In genomic region chr13:48094781-48095502, GRCh38 we compare ENCODE assay signal across 8 cellular contexts. TPM values are rescaled to one million over a fixed set of nuclear protein-coding genes. Genes with fewer than 3 reads are reported as not detected.
DNase-seq lines count a peak whose midpoint lies in the region; ATAC-seq and TF ChIP-seq lines count a peak whose summit lies in the region.

TSS of gene MED4 (minus strand) at chr13:48095104. CDS start at chr13:48095078, 26 bp downstream.

- peak within 1 kb of the TSS; percentile 77 for H3K56ac ChIP-seq in IMR-90 (ENCODE audit: extremely low read depth, insufficient read depth, low read length)

- H4K20me1 ChIP-seq in IMR-90 (ENCODE audit: insufficient read depth, low read length) (peaks cover 21% of the 10 kb centered on the region; the same call in 1 of the 2 replicates), OCI-LY7 (ENCODE audit: insufficient read depth, low read length) (peaks cover 22% of the 10 kb centered on the region)

- no peak within 1 kb of the TSS for H2BK120ac ChIP-seq in IMR-90 (ENCODE audit: low read depth, low read length)

- peak; percentile 94 for TF ChIP-seq POLR2A in IMR-90 (IDR thresholded peaks at IDR 0.05; ENCODE audit: low read depth, low read length)

- H2BK20ac ChIP-seq in IMR-90 (ENCODE audit: low read depth, low read length) = no peak within 1 kb of the TSS

- H2AFZ ChIP-seq in IMR-90 (replicated peaks; ENCODE audit: low read length, poor library complexity) (peak within 1 kb of the TSS; percentile 98), OCI-LY7 (ENCODE audit: low read length) (peak within 1 kb of the TSS; percentile 60; the same call in 1 of the 2 replicates)

- peak within 1 kb of the TSS; percentile 44; the same call in 1 of the 2 replicates for H4K5ac ChIP-seq in IMR-90 (ENCODE audit: low read depth, low read length)

- H2AK5ac ChIP-seq in IMR-90 (ENCODE audit: low read depth, low read length) = peak within 1 kb of the TSS; percentile 68; the same call in 1 of the 2 replicates

- DNase-seq in DMS153 treated with DMSO at 0.1 percent for 48 hours (lab: John Stamatoyannopoulos, UW; ENCODE audit: unreplicated experiment) (peak; percentile 93), IMR-90 (peak; percentile 91), OCI-LY7 (ENCODE audit: low spot score) (peak; percentile 96), activated T-cell treated with anti-CD3 and anti-CD28 coated beads for 24 hours (ENCODE audit: low read depth) (peak; percentile 97), epithelial cell of esophagus (ENCODE audit: low read depth) (peak; percentile 96)
- peak; percentile 90 to 95 for DNase-seq in stimulated activated CD8-positive, alpha-beta memory T cell treated with anti-CD3 and anti-CD28 coated beads, Interleukin-4, amount 100 ng/mL, for 1 hour (ENCODE audit: low read depth in 2 of 2, low spot score in 1 of 2)

- peak within 1 kb of the TSS; percentile 98 for H3K4me2 ChIP-seq in IMR-90 (ENCODE audit: low read depth, low read length)
- H3K4me2 ChIP-seq in OCI-LY7 (ENCODE audit: low read length) = peak within 1 kb of the TSS; percentile 95

- peaks cover 3% of the 10 kb centered on the region; the same call in 1 of the 2 replicates for H3K9me1 ChIP-seq in IMR-90 (ENCODE audit: insufficient read depth, low read length)

- peak within 1 kb of the TSS; percentile 56 for H4K91ac ChIP-seq in IMR-90 (ENCODE audit: insufficient read depth, low read depth, low read length)

- peak within 1 kb of the TSS; percentile 75 for H3K14ac ChIP-seq in IMR-90 (replicated peaks; ENCODE audit: low read depth, low read length)

- CTCF ChIA-PET in IMR-90 (lab: Yijun Ruan, JAX) (interaction anchor here (0.5 to 1.4 kb wide), 10 partner anchors 9 to 486 kb away, joined by 3 to 6 read pairs (median 4); no protein-coding TSS in a partner anchor), OCI-LY7 (lab: Charles Lee; ENCODE audit: unreplicated experiment) (interaction anchor here (0.5 to 2.2 kb wide), 4 partner anchors 16 to 497 kb away, joined by 3 to 6 read pairs (median 4); no protein-coding TSS in a partner anchor)

- POLR2A ChIA-PET in IMR-90 (lab: Charles Lee; ENCODE audit: unreplicated experiment) (interaction anchor here (0.6 kb wide), 1 partner anchor 75 kb away, joined by 10 read pairs; no protein-coding TSS in a partner anchor), OCI-LY7 (lab: Charles Lee) (interaction anchor here (0.6 to 1.0 kb wide), 3 partner anchors 175 to 438 kb away, joined by 3 to 4 read pairs (median 3); partner anchors contain the start of gene RCBTB2)

- H3K18ac ChIP-seq in IMR-90 (ENCODE audit: low read depth, low read length) = no peak within 1 kb of the TSS

- peak within 1 kb of the TSS; percentile 76 for H3K9ac ChIP-seq in IMR-90 (ENCODE audit: low read depth, low read length)

- in situ Hi-C loops in IMR-90 (cut with MboI; ENCODE audit: low sequenced_read_pairs) = no loop called here

- H3K27me3 ChIP-seq in IMR-90 (ENCODE audit: control insufficient read depth, insufficient read depth, low read length) (no peaks in the 10 kb centered on the region), mononuclear cell (ENCODE audit: insufficient read depth, low read length) (no peaks in the 10 kb centered on the region)

- H2BK5ac ChIP-seq in IMR-90 (ENCODE audit: low read depth, low read length, poor library complexity, severe bottlenecking) = peak within 1 kb of the TSS; percentile 47

- H3K23ac ChIP-seq in IMR-90 (ENCODE audit: low read depth, low read length) = peak within 1 kb of the TSS; percentile 87

- H3K4me3 ChIP-seq in IMR-90 (ENCODE audit: insufficient read depth, low read depth, low read length) (peak within 1 kb of the TSS; percentile 73), OCI-LY7 (ENCODE audit: low read depth, low read length, poor library complexity, severe bottlenecking) (peak within 1 kb of the TSS; percentile 99), epithelial cell of esophagus (ENCODE audit: low read length) (peak within 1 kb of the TSS; percentile 96), mononuclear cell (ENCODE audit: low read length) (peak within 1 kb of the TSS; percentile 95)

- H2AK9ac ChIP-seq in IMR-90 (replicated peaks; ENCODE audit: low read depth, low read length, poor library complexity) = peak within 1 kb of the TSS; percentile 94

- H3K9me3 ChIP-seq in IMR-90 (ENCODE audit: control insufficient read depth, insufficient read depth, low read length) (no peaks in the 10 kb centered on the region), OCI-LY7 (ENCODE audit: low read length) (no peaks in the 10 kb centered on the region), mononuclear cell (ENCODE audit: low read depth, low read length) (no peaks in the 10 kb centered on the region)

- dilution Hi-C loops in IMR-90 (cut with HindIII; ENCODE audit: low sequenced_read_pairs, unreplicated experiment) = no loop called here

- peak within 1 kb of the TSS; percentile 72 for H3K27ac ChIP-seq in IMR-90 (ENCODE audit: insufficient read depth, low read length)
- H3K27ac ChIP-seq in OCI-LY7 (ENCODE audit: low read depth, low read length, poor library complexity, severe bottlenecking) = peak within 1 kb of the TSS; percentile 39

- H3K9me2 ChIP-seq in OCI-LY7 (ENCODE audit: insufficient read depth, low read length) = no peaks in the 10 kb centered on the region

- peak; percentile 52 for TF ChIP-seq RAD21 in IMR-90 (IDR thresholded peaks at IDR 0.05; ENCODE audit: low read length)

- H2BK15ac ChIP-seq in IMR-90 (ENCODE audit: low read depth, low read length) = no peak within 1 kb of the TSS

- H3K79me1 ChIP-seq in IMR-90 (ENCODE audit: low read depth in 1 of 2, low read length in 2 of 2) = peaks cover 3 to 29% of the 10 kb centered on the region in 2 experiments; a peak in 3 of 4 replicates

- H3K4me1 ChIP-seq in IMR-90 (ENCODE audit: control insufficient read depth, insufficient read depth, low read length) (peaks cover 2% of the 10 kb centered on the region; the same call in 1 of the 2 replicates), OCI-LY7 (ENCODE audit: insufficient read depth, low read length, poor library complexity, severe bottlenecking) (peaks cover 21% of the 10 kb centered on the region), mononuclear cell (ENCODE audit: insufficient read depth, low read length) (peaks cover 27% of the 10 kb centered on the region)

- peak; percentile 100 for TF ChIP-seq CTCF in IMR-90 (conservative IDR thresholded peaks at IDR 0.05; ENCODE audit: low read depth, low read length)
- peak; percentile 95 for TF ChIP-seq CTCF in OCI-LY7 (conservative IDR thresholded peaks at IDR 0.05; ENCODE audit: low read length)
- TF ChIP-seq CTCF in epithelial cell of esophagus (IDR thresholded peaks at IDR 0.05; ENCODE audit: insufficient read depth, low read depth, low read length, missing control alignments) = peak; percentile 98

- peaks cover 49% of the 10 kb centered on the region for H3K79me2 ChIP-seq in OCI-LY7 (ENCODE audit: insufficient read depth, low read depth, low read length)

- intact Hi-C loops in IMR-90 (cut with micrococcal nuclease) = loop anchor here (1.0 to 10.0 kb wide), 2 partner anchors 208 to 300 kb away; partner anchors contain the start of gene RB1
- intact Hi-C loops in OCI-LY7 (cut with micrococcal nuclease; ENCODE audit: unreplicated experiment) = loop anchor here (5.0 kb wide), 1 partner anchor 58 kb away; the partner anchor contains the start of gene NUDT15

- H3K36me3 ChIP-seq in IMR-90 (ENCODE audit: control insufficient read depth, insufficient read depth, low read length) (no peaks in the 10 kb centered on the region), OCI-LY7 (ENCODE audit: insufficient read depth, low read length) (no peaks in the 10 kb centered on the region)

- WGBS in IMR-90 (ENCODE audit: extremely low coverage in 2 of 2, insufficient read length in 1 of 2), 2 experiments = 17% methylated on average over 24 of the region's 54 CpGs; no CpG with 5 or more reads in 1 of the 2 experiments

- H4K8ac ChIP-seq in IMR-90 (ENCODE audit: low read depth in 2 of 2, low read length in 2 of 2) = peak within 1 kb of the TSS; percentile 46 to 91

- H3K4ac ChIP-seq in IMR-90 (ENCODE audit: low read depth, low read length) = peak within 1 kb of the TSS; percentile 73

- ATAC-seq in GM21528 (IDR thresholded peaks at IDR 0.05; ENCODE audit: low FRiP score, unreplicated experiment) (peak; percentile 91), IMR-90 (ENCODE audit: low read depth) (peak; percentile 99)

- BruUV-seq in IMR-90 (replicated peaks; lab: Mats Ljungman, UMichigan) = no TSS peak
- no TSS peak for BruUV-seq in OCI-LY7 (replicated peaks; lab: Mats Ljungman, UMichigan)

TF ChIP-seq in IMR-90, 13 proteins besides CTCF, POLR2A, EP300 and RAD21:
- peak; percentile 59 for TF ChIP-seq SMC3 (IDR thresholded peaks at IDR 0.05; ENCODE audit: low read depth, low read length)
- TF ChIP-seq MAZ (IDR thresholded peaks at IDR 0.05; ENCODE audit: borderline replicate concordance, low read depth, low read length) = peak; percentile 20; the same call in 1 of the 2 replicates
- TF ChIP-seq MXI1 (IDR thresholded peaks at IDR 0.05; ENCODE audit: borderline replicate concordance, low read depth, low read length) = no peak
- TF ChIP-seq RFX5 (IDR thresholded peaks at IDR 0.05; ENCODE audit: low read depth, low read length) = no peak
- TF ChIP-seq USF2 (IDR thresholded peaks at IDR 0.05; ENCODE audit: low read depth, low read length) = no peak
- no peak for TF ChIP-seq MAFK (IDR thresholded peaks at IDR 0.05; ENCODE audit: low read depth, low read length)
- peak; percentile 36; the same call in 1 of the 2 replicates for TF ChIP-seq BHLHE40 (IDR thresholded peaks at IDR 0.05; ENCODE audit: low read depth, low read length)

RNA-seq across cellular contexts. Expression of gene MED4, which starts in this region (rescaled TPM):
- total RNA-seq in IMR-90 (2012; rRNA removed) = 25.3 and 28.3 TPM in 2 replicates
- 38.5 and 40.5 TPM in 2 replicates for polyA plus RNA-seq in IMR-90 (2012; rRNA removed)
- 13.2 and 16.4 TPM in 2 replicates for polyA plus RNA-seq in IMR-90 (2012; cell fraction: cytosol; rRNA removed)
- 2.4 and 21.2 TPM in 2 replicates for polyA plus RNA-seq in IMR-90 (2012; cell fraction: nucleus; rRNA removed; ENCODE audit: low replicate concordance)
- total RNA-seq in OCI-LY7 (2014; rRNA removed; shearing (Covaris generic)) = 25.2 and 31.1 TPM in 2 replicates
- 53.1 and 57.0 TPM in 2 replicates for total RNA-seq in OCI-LY7 (2022)
- 37.2 TPM for total RNA-seq in mononuclear cell

Comparison
In these comparisons a context has a peak if more than half of its experiments do, and no peak if none do; other contexts are left out.
1. Peak in every context shown above with its lines: DNase-seq, ATAC-seq, H3K4me3 ChIP-seq and H3K27ac ChIP-seq.